Comparison of ENCODE assay signal across 9 cellular contexts in the genomic region with DNA sequence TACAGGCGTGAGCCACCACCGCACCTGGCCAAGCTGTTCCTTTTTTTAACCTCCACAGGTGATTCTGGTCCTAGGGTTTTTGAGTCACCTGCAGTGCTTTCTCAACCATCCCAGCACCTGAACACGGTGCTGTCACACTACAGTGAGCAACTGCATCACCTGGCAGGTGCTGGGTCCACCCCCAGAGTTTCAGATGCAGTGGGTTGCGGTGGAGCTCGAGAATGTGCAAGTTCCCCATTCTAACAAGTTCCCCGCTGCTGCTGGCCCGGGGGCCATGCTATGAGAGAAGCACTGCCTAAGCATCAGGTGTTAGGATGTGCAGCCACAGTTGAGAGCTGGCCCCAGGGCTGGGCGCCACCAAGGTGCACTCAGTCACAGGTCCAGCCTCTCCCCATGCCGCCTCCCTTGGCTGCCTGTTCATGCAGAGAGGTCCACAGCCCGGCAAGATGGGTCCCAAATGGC. TPM values are rescaled to one million over a fixed set of nuclear protein-coding genes. Genes with fewer than 3 reads are reported as not detected.
A peak's percentile ranks its signal among the peaks of the same experiment; 100 is the strongest.
DNase-seq lines count a peak whose midpoint lies in the region; ATAC-seq and TF ChIP-seq lines count a peak whose summit lies in the region.
"Had no signal": no experiment of that assay in that cellular context is flagged by ENCODE, and none has a peak within 500 bp of the region (broad histone marks: within the 10 kb centered on the region; RNA-seq: fewer than 3 reads in every experiment).

No MANE protein-coding gene starts in this region.

- H3K9me2 ChIP-seq in hepatocyte (replicated peaks; ENCODE audit: insufficient read depth), result no peaks in the 10 kb centered on the region

- no peaks in the 10 kb centered on the region for H4K20me1 ChIP-seq in hepatocyte (ENCODE audit: insufficient read depth, poor library complexity, severe bottlenecking)

- WGBS in hepatocyte (ENCODE audit: low lambda C conversion rate, missing lambda C conversion rate), result 85% methylated on average over 10 of the region's 10 CpGs

- H3K4me2 ChIP-seq in hepatocyte, result no peak overlapping the region

- H3K4me1 ChIP-seq in hepatocyte (ENCODE audit: insufficient read depth), result no peaks in the 10 kb centered on the region

- no peaks in the 10 kb centered on the region for H3K27me3 ChIP-seq in hepatocyte

- no peak overlapping the region for H3K4me3 ChIP-seq in hepatocyte

- no peaks in the 10 kb centered on the region for H3K36me3 ChIP-seq in hepatocyte (replicated peaks; ENCODE audit: insufficient read depth, low read depth)

- no peaks in the 10 kb centered on the region for H3K9me3 ChIP-seq in hepatocyte (ENCODE audit: low read depth)

- no peak overlapping the region for H3K27ac ChIP-seq in hepatocyte

- H3K79me2 ChIP-seq in hepatocyte, result no peaks in the 10 kb centered on the region

- no peak for TF ChIP-seq CTCF in hepatocyte (IDR thresholded peaks at IDR 0.05; ENCODE audit: poor library complexity)

- no peak for DNase-seq in DMS153 (lab: John Stamatoyannopoulos, UW)
- DNase-seq in hepatocyte (ENCODE audit: low spot score), result no peak
- DNase-seq in Kasumi-1 (lab: John Stamatoyannopoulos, UW), result no peak
- no peak for DNase-seq in NCI-H1694 treated with DMSO at 0.1 percent for 48 hours (lab: John Stamatoyannopoulos, UW)
- DNase-seq: NCI-H1048 had no signal

- H2AFZ ChIP-seq in hepatocyte, result no peak overlapping the region

- ATAC-seq in GM18498 (IDR thresholded peaks at IDR 0.05; ENCODE audit: unreplicated experiment), result peak; percentile 93
- ATAC-seq in GM19463 (IDR thresholded peaks at IDR 0.05; ENCODE audit: unreplicated experiment), result peak; percentile 80
- peak; percentile 97 for ATAC-seq in HG03108 (IDR thresholded peaks at IDR 0.05; ENCODE audit: unreplicated experiment)
- peak; percentile 39 for ATAC-seq in esophagus mucosa

RNA-seq across cellular contexts. Expression of gene ISG20, which starts 18.0 kb away (rescaled TPM):
- total RNA-seq in esophagus mucosa (14.1 TPM), hepatocyte (3.8 and 13.3 TPM in 2 replicates)
- 11.9 and 15.8 TPM in 2 replicates for polyA plus RNA-seq in hepatocyte

RNA-seq across cellular contexts. Expression of gene AEN, which starts 35.7 kb away (rescaled TPM):
- 15.8 TPM for total RNA-seq in esophagus mucosa
- 25.0 TPM in 2 replicates for total RNA-seq in hepatocyte
- polyA plus RNA-seq in hepatocyte, result 18.3 and 28.0 TPM in 2 replicates

Comparison
In these comparisons a context has a peak if more than half of its experiments do, and no peak if none do; other contexts are left out.
1. ATAC-seq: peak in every context shown above with its lines; median percentile 97 in HG03108; 93 in GM18498; 80 in GM19463; 39 in esophagus mucosa.